ENCODE assay signal across 8 cellular contexts in the genomic region with DNA sequence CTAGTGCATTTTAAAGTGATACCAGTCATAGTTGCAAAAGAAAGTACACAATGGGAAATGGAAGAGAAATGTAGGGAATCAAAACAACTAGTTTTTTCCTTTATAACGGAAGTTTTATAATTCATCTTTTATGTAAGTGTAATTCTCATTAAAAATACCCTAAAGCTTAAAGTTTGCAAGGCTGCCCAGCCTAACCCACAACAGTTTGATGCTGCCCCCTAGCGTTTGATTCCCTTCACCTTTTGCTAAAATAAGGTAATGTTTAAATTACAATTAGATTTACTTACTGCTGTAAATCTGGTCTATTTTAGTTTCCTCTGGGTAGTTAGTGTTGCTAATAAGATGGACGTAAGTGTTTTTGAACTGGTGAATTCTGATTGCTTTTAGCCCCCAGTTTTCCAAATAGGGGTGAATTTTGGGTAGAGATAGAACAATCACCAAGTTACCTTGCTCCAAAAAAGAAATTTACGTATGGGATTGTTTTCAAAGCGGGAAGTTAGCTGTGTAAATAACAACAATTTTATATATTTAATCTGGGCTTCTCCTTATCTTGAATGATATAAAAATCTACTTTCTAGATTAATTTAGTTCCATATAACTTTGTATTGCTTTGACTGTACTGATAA. TPM values are rescaled to one million over a fixed set of nuclear protein-coding genes. Genes with fewer than 3 reads are reported as not detected.
A peak's percentile ranks its signal among the peaks of the same experiment; 100 is the strongest.
DNase-seq lines count a peak whose midpoint lies in the region; ATAC-seq lines count a peak whose summit lies in the region.

No MANE protein-coding gene starts in this region.

- peaks cover 6% of the 10 kb centered on the region for H3K4me1 ChIP-seq in effector memory CD4-positive, alpha-beta T cell (ENCODE audit: control insufficient read depth, insufficient read depth, low read length, poor library complexity, severe bottlenecking)
- H3K4me1 ChIP-seq in naive thymus-derived CD4-positive, alpha-beta T cell (ENCODE audit: control insufficient read depth in 2 of 2, insufficient read depth in 2 of 2, low read length in 2 of 2): peaks cover 20 to 24% of the 10 kb centered on the region in 2 donors

- H3K27me3 ChIP-seq in effector memory CD4-positive, alpha-beta T cell (replicated peaks; ENCODE audit: control insufficient read depth, insufficient read depth, low read length, poor library complexity, severe bottlenecking): no peaks in the 10 kb centered on the region
- no peaks in the 10 kb centered on the region for H3K27me3 ChIP-seq in naive thymus-derived CD4-positive, alpha-beta T cell (ENCODE audit: control insufficient read depth in 2 of 2, insufficient read depth in 2 of 2, low read length in 2 of 2)

- peak; percentile 8 for ATAC-seq in GM21619 (IDR thresholded peaks at IDR 0.05; ENCODE audit: unreplicated experiment)
- no peak for ATAC-seq in naive thymus-derived CD4-positive, alpha-beta T cell
- ATAC-seq in stimulated activated naive B cell treated with anti-CD40 and anti-IgM and Interleukin-4, amounts not matched to agents 10 μg/mL and 1 μg/mL and 100 μg/mL, for 72 hours (replicated peaks): no peak
- no peak for ATAC-seq in HG02571 (IDR thresholded peaks at IDR 0.05; ENCODE audit: unreplicated experiment)

- POLR2A ChIA-PET in naive thymus-derived CD4-positive, alpha-beta T cell (lab: Charles Lee): interaction anchor here (0.6 to 5.7 kb wide), 15 partner anchors 13 to 615 kb away, joined by 3 to 196 read pairs (median 3); a partner anchor contains a TSS

- H3K4me3 ChIP-seq in effector memory CD4-positive, alpha-beta T cell (ENCODE audit: insufficient read depth, low read depth, low read length, poor library complexity, severe bottlenecking): peak overlapping the region; percentile 95
- peak overlapping the region; percentile 81 for H3K4me3 ChIP-seq in naive thymus-derived CD4-positive, alpha-beta T cell (ENCODE audit: low read length)

- CTCF ChIA-PET in naive thymus-derived CD4-positive, alpha-beta T cell (lab: Charles Lee): interaction anchor here (0.6 to 2.5 kb wide), 26 partner anchors 10 to 610 kb away, joined by 3 to 66 read pairs (median 4); no protein-coding TSS in a partner anchor

- intact Hi-C loops in naive thymus-derived CD4-positive, alpha-beta T cell (cut with micrococcal nuclease): loop anchor here (1.0 to 10.0 kb wide), 9 partner anchors 84 to 792 kb away; no protein-coding TSS in a partner anchor

- peak overlapping the region; percentile 99 to 100 (median 100) for H3K27ac Mint-ChIP-seq in naive thymus-derived CD4-positive, alpha-beta T cell
- peak overlapping the region; percentile 72 for H3K27ac Mint-ChIP-seq in stimulated activated naive B cell treated with anti-CD40 and anti-IgM and Interleukin-4, amounts not matched to agents 10 μg/mL and 1 μg/mL and 100 μg/mL, for 72 hours

- peaks cover 0 to 9% (median 0%) of the 10 kb centered on the region in 5 donors for H3K27me3 Mint-ChIP-seq in naive thymus-derived CD4-positive, alpha-beta T cell
- H3K27me3 Mint-ChIP-seq in stimulated activated naive B cell treated with anti-CD40 and anti-IgM and Interleukin-4, amounts not matched to agents 10 μg/mL and 1 μg/mL and 100 μg/mL, for 72 hours: peaks cover 0 to 4% of the 10 kb centered on the region in 2 donors

- H3K9me3 ChIP-seq in effector memory CD4-positive, alpha-beta T cell (ENCODE audit: control insufficient read depth, low read length): no peaks in the 10 kb centered on the region
- H3K9me3 ChIP-seq in naive thymus-derived CD4-positive, alpha-beta T cell (ENCODE audit: control insufficient read depth in 2 of 3, low read length in 3 of 3): no peaks in the 10 kb centered on the region

- H3K36me3 Mint-ChIP-seq in naive thymus-derived CD4-positive, alpha-beta T cell: peaks cover 4 to 42% (median 12%) of the 10 kb centered on the region in 5 donors
- H3K36me3 Mint-ChIP-seq in stimulated activated naive B cell treated with anti-CD40 and anti-IgM and Interleukin-4, amounts not matched to agents 10 μg/mL and 1 μg/mL and 100 μg/mL, for 72 hours: peaks cover 12 to 15% of the 10 kb centered on the region in 2 donors

- no peaks in the 10 kb centered on the region for H3K36me3 ChIP-seq in effector memory CD4-positive, alpha-beta T cell (ENCODE audit: control insufficient read depth, insufficient read depth, low read length)
- peaks cover 0 to 7% (median 0%) of the 10 kb centered on the region in 3 experiments for H3K36me3 ChIP-seq in naive thymus-derived CD4-positive, alpha-beta T cell (ENCODE audit: control insufficient read depth in 2 of 3, insufficient read depth in 3 of 3, low read length in 3 of 3)

- DNase-seq in AML-193 (lab: John Stamatoyannopoulos, UW): peak; percentile 72 to 84
- peak; percentile 60 for DNase-seq in NCI-H526 treated with DMSO at 0.1 percent for 48 hours (lab: John Stamatoyannopoulos, UW)
- peak; percentile 67 to 75 for DNase-seq in activated CD8-positive, alpha-beta memory T cell treated with anti-CD3 and anti-CD28 coated beads for 1 hour (ENCODE audit: extremely low read depth in 1 of 2, low read depth in 1 of 2)
- DNase-seq in effector memory CD4-positive, alpha-beta T cell: peak; percentile 48 to 72 (median 50)
- peak; percentile 38 to 84 (median 77) for DNase-seq in naive thymus-derived CD4-positive, alpha-beta T cell
- peak; percentile 31 for DNase-seq in stimulated activated naive B cell treated with anti-CD40 and anti-IgM and Interleukin-4, amounts not matched to agents 10 μg/mL and 1 μg/mL and 100 μg/mL, for 72 hours

- H3K4me3 Mint-ChIP-seq in naive thymus-derived CD4-positive, alpha-beta T cell: peak overlapping the region; percentile 95 to 100 (median 99)
- H3K4me3 Mint-ChIP-seq in stimulated activated naive B cell treated with anti-CD40 and anti-IgM and Interleukin-4, amounts not matched to agents 10 μg/mL and 1 μg/mL and 100 μg/mL, for 72 hours: peak overlapping the region; percentile 97 to 99

- H3K9me3 Mint-ChIP-seq in naive thymus-derived CD4-positive, alpha-beta T cell: peaks cover 0 to 10% (median 0%) of the 10 kb centered on the region in 11 donors
- H3K9me3 Mint-ChIP-seq in stimulated activated naive B cell treated with anti-CD40 and anti-IgM and Interleukin-4, amounts not matched to agents 10 μg/mL and 1 μg/mL and 100 μg/mL, for 72 hours: no peaks in the 10 kb centered on the region

- peak overlapping the region; percentile 99 for H3K27ac ChIP-seq in effector memory CD4-positive, alpha-beta T cell (ENCODE audit: insufficient read depth, low read length, poor library complexity, severe bottlenecking)
- H3K27ac ChIP-seq in naive thymus-derived CD4-positive, alpha-beta T cell (ENCODE audit: low read depth, low read length): peak overlapping the region; percentile 99

- peaks cover 19 to 68% (median 54%) of the 10 kb centered on the region in 7 donors for H3K4me1 Mint-ChIP-seq in naive thymus-derived CD4-positive, alpha-beta T cell
- H3K4me1 Mint-ChIP-seq in stimulated activated naive B cell treated with anti-CD40 and anti-IgM and Interleukin-4, amounts not matched to agents 10 μg/mL and 1 μg/mL and 100 μg/mL, for 72 hours: peaks cover 18 to 58% of the 10 kb centered on the region in 2 donors

RNA-seq across cellular contexts. Expression of a gene that starts 3.4 kb away (rescaled TPM):
- 10 to 100 TPM; 48.3 to 92.9 (median 60.7) TPM for total RNA-seq in naive thymus-derived CD4-positive, alpha-beta T cell
- 10 to 100 TPM in 1 of 2 donors, 1 to 10 TPM in 1; 6.6 to 17.1 TPM for polyA plus RNA-seq in naive thymus-derived CD4-positive, alpha-beta T cell
